ENCODE assay signal across 11 cellular contexts in genomic region chr3:58116985-58117384, GRCh38.
DNase-seq lines count a peak whose midpoint lies in the region; ATAC-seq and TF ChIP-seq lines count a peak whose summit lies in the region.
"Had no signal": no experiment of that assay in that cellular context is flagged by ENCODE, and none has a peak within 500 bp of the region (broad histone marks: within the 10 kb centered on the region; RNA-seq: fewer than 3 reads in every experiment).

No MANE protein-coding gene starts in this region.

- ATAC-seq in HG02759 (IDR thresholded peaks at IDR 0.05; ENCODE audit: unreplicated experiment) (peak; percentile 16), SK-N-SH treated with all-trans-retinoic acid at 6 μM for 48 hours (no peak)
- ATAC-seq: K562 had no signal

- no peak for TF ChIP-seq CTCF in coronary artery (IDR thresholded peaks at IDR 0.05)
- TF ChIP-seq CTCF in osteoblast (IDR thresholded peaks at IDR 0.05; ENCODE audit: extremely low read depth, low read depth, low read length), result no peak

- DNase-seq in coronary artery (ENCODE audit: low spot score) (no peak), osteoblast (ENCODE audit: insufficient read length, low spot score, missing footprints) (no peak), T-helper 9 cell (no peak), NCI-H1930 (lab: John Stamatoyannopoulos, UW) (no peak), glomerular visceral epithelial cell (ENCODE audit: extremely low spot score) (no peak)
- DNase-seq: NCI-H446 treated with DMSO at 0.1 percent for 48 hours, SW 1271 had no signal

- H3K4me3 ChIP-seq in BLaER1 treated with 17β-estradiol and CSF1 and Interleukin-3, amounts not matched to agents 10 nM and 100 nM, result no peak overlapping the region
- peak overlapping the region; percentile 15 for H3K4me3 ChIP-seq in coronary artery
- no peak overlapping the region for H3K4me3 ChIP-seq in osteoblast (ENCODE audit: insufficient read depth, low read length)
- H3K4me3 ChIP-seq: K562 had no signal

- H3K4me1 ChIP-seq in BLaER1 treated with 17β-estradiol and CSF1 and Interleukin-3, amounts not matched to agents 10 nM and 100 nM, result peaks cover 29 to 58% (median 49%) of the 10 kb centered on the region in 10 experiments
- H3K4me1 ChIP-seq in osteoblast (ENCODE audit: insufficient read depth, low read length), result peaks cover 8% of the 10 kb centered on the region

- H3K4me2 ChIP-seq in BLaER1 treated with 17β-estradiol and CSF1 and Interleukin-3, amounts not matched to agents 10 nM and 100 nM, result peak overlapping the region; percentile 40 to 84 (median 71); a peak in 20 of 22 replicates
- no peak overlapping the region for H3K4me2 ChIP-seq in osteoblast (ENCODE audit: insufficient read depth, low read length)

- peaks cover 0 to 7% (median 0%) of the 10 kb centered on the region in 11 experiments; a peak in 1 of 22 replicates for H3K9me3 ChIP-seq in BLaER1 treated with 17β-estradiol and CSF1 and Interleukin-3, amounts not matched to agents 10 nM and 100 nM (replicated peaks in 1 of 11)
- H3K9me3 ChIP-seq in osteoblast (ENCODE audit: low read depth, low read length), result no peaks in the 10 kb centered on the region

- H3K36me3 ChIP-seq in BLaER1 treated with 17β-estradiol and CSF1 and Interleukin-3, amounts not matched to agents 10 nM and 100 nM, result peaks cover 5 to 77% (median 65%) of the 10 kb centered on the region in 11 experiments; a peak in 21 of 22 replicates
- H3K36me3 ChIP-seq in osteoblast (ENCODE audit: insufficient read depth, low read length), result peaks cover 78% of the 10 kb centered on the region

- no peak overlapping the region for H3K27ac ChIP-seq in BLaER1 treated with 17β-estradiol and CSF1 and Interleukin-3, amounts not matched to agents 10 nM and 100 nM
- peak overlapping the region; percentile 42 to 61 for H3K27ac ChIP-seq in coronary artery
- H3K27ac ChIP-seq in osteoblast (ENCODE audit: low read depth, low read length), result peak overlapping the region; percentile 43

- peaks cover 0 to 31% (median 13%) of the 10 kb centered on the region in 11 experiments; a peak in 11 of 22 replicates for H4K20me1 ChIP-seq in BLaER1 treated with 17β-estradiol and CSF1 and Interleukin-3, amounts not matched to agents 10 nM and 100 nM
- H4K20me1 ChIP-seq in osteoblast (ENCODE audit: insufficient read depth, low read length), result peaks cover 3% of the 10 kb centered on the region

- no peaks in the 10 kb centered on the region for H3K79me2 ChIP-seq in osteoblast (ENCODE audit: insufficient read depth, low read length)

- no peak overlapping the region for H2AFZ ChIP-seq in osteoblast (ENCODE audit: low read length)

- no peaks in the 10 kb centered on the region for H3K27me3 ChIP-seq in BLaER1 treated with 17β-estradiol and CSF1 and Interleukin-3, amounts not matched to agents 10 nM and 100 nM
- no peaks in the 10 kb centered on the region for H3K27me3 ChIP-seq in osteoblast (ENCODE audit: insufficient read depth, low read length)

- no peak overlapping the region for H3K9ac ChIP-seq in BLaER1 treated with 17β-estradiol and CSF1 and Interleukin-3, amounts not matched to agents 10 nM and 100 nM

TF ChIP-seq in SK-N-SH treated with all-trans-retinoic acid at 6 μM for 48 hours, 23 proteins besides CTCF, POLR2A, EP300 and RAD21:
- TF ChIP-seq OSR1 (CRISPR knock-in tag; IDR thresholded peaks at IDR 0.05) (no peak), ZNF8 (CRISPR knock-in tag; IDR thresholded peaks at IDR 0.05) (no peak), ESRRG (CRISPR knock-in tag; IDR thresholded peaks at IDR 0.05) (no peak), PPARA (CRISPR knock-in tag; IDR thresholded peaks at IDR 0.05; ENCODE audit: borderline replicate concordance) (no peak), ZC3H10 (CRISPR knock-in tag; IDR thresholded peaks at IDR 0.05) (no peak), ARNTL (CRISPR knock-in tag; IDR thresholded peaks at IDR 0.05; ENCODE audit: borderline replicate concordance, low read depth) (no peak), CSDC2 (CRISPR knock-in tag; IDR thresholded peaks at IDR 0.05) (no peak), ZNF70 (CRISPR knock-in tag; IDR thresholded peaks at IDR 0.05) (no peak), PATZ1 (CRISPR knock-in tag; IDR thresholded peaks at IDR 0.05; ENCODE audit: borderline replicate concordance) (no peak), TCF4 (CRISPR knock-in tag; IDR thresholded peaks at IDR 0.05; ENCODE audit: borderline replicate concordance) (no peak), ZFP3 (CRISPR knock-in tag; IDR thresholded peaks at IDR 0.05) (no peak), CSRNP3 (CRISPR knock-in tag; IDR thresholded peaks at IDR 0.05) (no peak), RARB (CRISPR knock-in tag; IDR thresholded peaks at IDR 0.05) (no peak), SNAI2 (CRISPR knock-in tag; IDR thresholded peaks at IDR 0.05) (no peak), CREB5 (CRISPR knock-in tag; IDR thresholded peaks at IDR 0.05; ENCODE audit: low read depth) (no peak), TSHZ2 (CRISPR knock-in tag; IDR thresholded peaks at IDR 0.05) (no peak), TOX (CRISPR knock-in tag; IDR thresholded peaks at IDR 0.05; ENCODE audit: borderline replicate concordance) (no peak), GLIS3 (CRISPR knock-in tag; IDR thresholded peaks at IDR 0.05) (no peak)

Comparison
In these comparisons a context has a peak if more than half of its experiments do, and no peak if none do; other contexts are left out.
1. H3K27ac ChIP-seq: peak in coronary artery (2 of 2) and osteoblast (single experiment); none in BLaER1 treated with 17β-estradiol and CSF1 and Interleukin-3, amounts not matched to agents 10 nM and 100 nM (0 of 11).